ENCODE assay signal across 10 cellular contexts in the genomic region with DNA sequence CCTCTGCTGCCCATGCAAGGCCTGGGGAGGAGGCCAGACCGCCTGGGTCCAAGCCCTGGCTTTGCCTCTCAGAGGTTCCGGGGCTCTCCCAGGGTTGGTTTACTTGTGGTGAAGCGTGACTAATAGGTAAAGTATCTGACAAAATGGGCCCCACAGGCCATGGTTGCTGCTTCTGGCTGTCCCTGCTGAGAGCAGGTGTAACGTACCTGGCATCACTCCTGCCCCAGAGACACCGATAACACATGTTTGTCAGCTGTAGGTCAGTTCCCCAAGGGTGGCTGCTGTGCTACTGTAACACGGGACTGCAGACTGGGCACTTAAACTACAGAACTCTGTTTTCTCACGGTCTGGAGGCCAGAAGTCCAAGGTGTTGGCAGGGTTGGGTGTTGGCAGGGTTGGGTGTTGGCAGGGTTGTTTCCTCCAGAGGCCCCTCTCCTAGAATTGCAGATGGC. TPM values are rescaled to one million over a fixed set of nuclear protein-coding genes. Genes with fewer than 3 reads are reported as not detected.
A peak's percentile ranks its signal among the peaks of the same experiment; 100 is the strongest.
DNase-seq lines count a peak whose midpoint lies in the region; ATAC-seq and TF ChIP-seq lines count a peak whose summit lies in the region.
"Had no signal": no experiment of that assay in that cellular context is flagged by ENCODE, and none has a peak within 500 bp of the region (broad histone marks: within the 10 kb centered on the region; RNA-seq: fewer than 3 reads in every experiment).

No MANE protein-coding gene starts in this region.

- DNase-seq in NCI-H2171 treated with DMSO at 0.1 percent for 48 hours (lab: John Stamatoyannopoulos, UW) (peak; percentile 51), NCI-H2171 (lab: John Stamatoyannopoulos, UW) (no peak), NCI-H226 (peak; percentile 85), colonic mucosa (peak; percentile 79), GM19240 (ENCODE audit: insufficient read length, low spot score) (no peak)
- DNase-seq in CD4-positive, alpha-beta memory T cell, result no peak
- no peak for DNase-seq in CD8-positive, alpha-beta memory T cell
- DNase-seq: activated naive CD8-positive, alpha-beta T cell treated with anti-CD3 and anti-CD28 coated beads, Interleukin-2, amount 10 ng/mL, durations not matched to agents 7 days and 5 days had no signal

- peaks cover 6% of the 10 kb centered on the region for H3K9me3 Mint-ChIP-seq in stimulated activated memory B cell treated with anti-CD40 and anti-IgM and Interleukin-4, amounts not matched to agents 10 μg/mL and 1 μg/mL and 100 μg/mL, for 72 hours
- H3K9me3 Mint-ChIP-seq in CD4-positive, alpha-beta memory T cell, result no peaks in the 10 kb centered on the region
- H3K9me3 Mint-ChIP-seq in CD8-positive, alpha-beta memory T cell, result no peaks in the 10 kb centered on the region
- H3K9me3 Mint-ChIP-seq: activated naive CD8-positive, alpha-beta T cell treated with anti-CD3 and anti-CD28 coated beads, Interleukin-2, amount 10 ng/mL, durations not matched to agents 7 days and 5 days; neural crest cell had no signal

- POLR2A ChIA-PET in CD4-positive, alpha-beta memory T cell (lab: Charles Lee; ENCODE audit: partially characterized antibody), result no interaction called here
- POLR2A ChIA-PET in CD8-positive, alpha-beta memory T cell (lab: Charles Lee), result no interaction called here

- H3K27ac Mint-ChIP-seq in stimulated activated memory B cell treated with anti-CD40 and anti-IgM and Interleukin-4, amounts not matched to agents 10 μg/mL and 1 μg/mL and 100 μg/mL, for 72 hours, result peak overlapping the region; percentile 77
- H3K27ac Mint-ChIP-seq in CD4-positive, alpha-beta memory T cell, result no peak overlapping the region
- H3K27ac Mint-ChIP-seq in CD8-positive, alpha-beta memory T cell, result no peak overlapping the region
- H3K27ac Mint-ChIP-seq: activated naive CD8-positive, alpha-beta T cell treated with anti-CD3 and anti-CD28 coated beads, Interleukin-2, amount 10 ng/mL, durations not matched to agents 7 days and 5 days had no signal

- H3K9ac ChIP-seq in colonic mucosa (ENCODE audit: low read depth in 2 of 2, low read length in 2 of 2), result peak overlapping the region in 1 of 2 donors; percentile 49

- H3K36me3 Mint-ChIP-seq in stimulated activated memory B cell treated with anti-CD40 and anti-IgM and Interleukin-4, amounts not matched to agents 10 μg/mL and 1 μg/mL and 100 μg/mL, for 72 hours, result peaks cover 10% of the 10 kb centered on the region
- peaks cover 12 to 16% of the 10 kb centered on the region in 2 donors for H3K36me3 Mint-ChIP-seq in CD4-positive, alpha-beta memory T cell
- peaks cover 0 to 23% (median 3%) of the 10 kb centered on the region in 3 donors for H3K36me3 Mint-ChIP-seq in CD8-positive, alpha-beta memory T cell

- no peaks in the 10 kb centered on the region for H3K36me3 ChIP-seq in colonic mucosa
- H3K36me3 ChIP-seq in CD4-positive, alpha-beta memory T cell (ENCODE audit: insufficient read depth, low read length), result peaks cover 17% of the 10 kb centered on the region
- peaks cover 4% of the 10 kb centered on the region for H3K36me3 ChIP-seq in CD8-positive, alpha-beta memory T cell (ENCODE audit: insufficient read depth, low read length)

- peaks cover 15% of the 10 kb centered on the region for H3K4me1 ChIP-seq in colonic mucosa
- peaks cover 4% of the 10 kb centered on the region for H3K4me1 ChIP-seq in CD4-positive, alpha-beta memory T cell (ENCODE audit: insufficient read depth, low read length)
- H3K4me1 ChIP-seq in CD8-positive, alpha-beta memory T cell (ENCODE audit: insufficient read depth, low read length), result peaks cover 3% of the 10 kb centered on the region

- peaks cover 66% of the 10 kb centered on the region for H3K4me1 Mint-ChIP-seq in stimulated activated memory B cell treated with anti-CD40 and anti-IgM and Interleukin-4, amounts not matched to agents 10 μg/mL and 1 μg/mL and 100 μg/mL, for 72 hours
- peaks cover 4 to 18% (median 5%) of the 10 kb centered on the region in 4 donors for H3K4me1 Mint-ChIP-seq in CD4-positive, alpha-beta memory T cell
- peaks cover 5 to 16% (median 7%) of the 10 kb centered on the region in 3 donors for H3K4me1 Mint-ChIP-seq in CD8-positive, alpha-beta memory T cell

- H3K4me3 ChIP-seq in colonic mucosa, result no peak overlapping the region
- H3K4me3 ChIP-seq in CD4-positive, alpha-beta memory T cell (ENCODE audit: low read length in 2 of 2), result no peak overlapping the region
- no peak overlapping the region for H3K4me3 ChIP-seq in CD8-positive, alpha-beta memory T cell (ENCODE audit: low read length)

- CTCF ChIA-PET in CD4-positive, alpha-beta memory T cell (lab: Charles Lee; ENCODE audit: partially characterized antibody), result no interaction called here
- CTCF ChIA-PET in CD8-positive, alpha-beta memory T cell (lab: Charles Lee), result interaction anchor here (0.9 to 1.1 kb wide), 2 partner anchors 21 to 144 kb away, joined by 3 read pairs; no protein-coding TSS in a partner anchor

- H3K27me3 Mint-ChIP-seq in stimulated activated memory B cell treated with anti-CD40 and anti-IgM and Interleukin-4, amounts not matched to agents 10 μg/mL and 1 μg/mL and 100 μg/mL, for 72 hours, result no peaks in the 10 kb centered on the region
- H3K27me3 Mint-ChIP-seq in CD4-positive, alpha-beta memory T cell, result no peaks in the 10 kb centered on the region
- H3K27me3 Mint-ChIP-seq in CD8-positive, alpha-beta memory T cell, result no peaks in the 10 kb centered on the region
- H3K27me3 Mint-ChIP-seq: activated naive CD8-positive, alpha-beta T cell treated with anti-CD3 and anti-CD28 coated beads, Interleukin-2, amount 10 ng/mL, durations not matched to agents 7 days and 5 days had no signal

- no peak for TF ChIP-seq CTCF in colonic mucosa (IDR thresholded peaks at IDR 0.05)

- H3K27me3 ChIP-seq in colonic mucosa, result no peaks in the 10 kb centered on the region
- no peaks in the 10 kb centered on the region for H3K27me3 ChIP-seq in CD4-positive, alpha-beta memory T cell (ENCODE audit: insufficient read depth, low read length)
- no peaks in the 10 kb centered on the region for H3K27me3 ChIP-seq in CD8-positive, alpha-beta memory T cell (ENCODE audit: insufficient read depth, low read length, poor library complexity, severe bottlenecking)

- peak overlapping the region; percentile 77 for H3K27ac ChIP-seq in colonic mucosa
- H3K27ac ChIP-seq in CD4-positive, alpha-beta memory T cell (ENCODE audit: low read depth, low read length), result no peak overlapping the region
- H3K27ac ChIP-seq in CD8-positive, alpha-beta memory T cell (ENCODE audit: low read depth, low read length), result no peak overlapping the region

- ATAC-seq in stimulated activated memory B cell treated with anti-CD40 and anti-IgM and Interleukin-4, amounts not matched to agents 10 μg/mL and 1 μg/mL and 100 μg/mL, for 72 hours, result peak; percentile 60

- no peak overlapping the region for H3K4me3 Mint-ChIP-seq in stimulated activated memory B cell treated with anti-CD40 and anti-IgM and Interleukin-4, amounts not matched to agents 10 μg/mL and 1 μg/mL and 100 μg/mL, for 72 hours
- no peak overlapping the region for H3K4me3 Mint-ChIP-seq in CD4-positive, alpha-beta memory T cell
- no peak overlapping the region for H3K4me3 Mint-ChIP-seq in CD8-positive, alpha-beta memory T cell
- H3K4me3 Mint-ChIP-seq: activated naive CD8-positive, alpha-beta T cell treated with anti-CD3 and anti-CD28 coated beads, Interleukin-2, amount 10 ng/mL, durations not matched to agents 7 days and 5 days; neural crest cell had no signal

- intact Hi-C loops in colonic mucosa (cut with DNase I), result no loop called here
- intact Hi-C loops in CD4-positive, alpha-beta memory T cell (cut with micrococcal nuclease), result no loop called here

- H3K9me3 ChIP-seq in colonic mucosa, result no peaks in the 10 kb centered on the region
- no peaks in the 10 kb centered on the region for H3K9me3 ChIP-seq in CD4-positive, alpha-beta memory T cell (ENCODE audit: control insufficient read depth in 1 of 2, low read length in 2 of 2)
- H3K9me3 ChIP-seq in CD8-positive, alpha-beta memory T cell (ENCODE audit: low read length), result no peaks in the 10 kb centered on the region

RNA-seq across cellular contexts. Expression of gene ODC1, which starts 34.1 kb away (rescaled TPM):
- total RNA-seq in colonic mucosa, result 100 to 1,000 TPM in 1 of 2 donors, 10 to 100 TPM in 1; 45.8 to 107 TPM
- total RNA-seq in CD4-positive, alpha-beta memory T cell, result 10 to 100 TPM; 32.5 to 35.4 TPM
- polyA plus RNA-seq in CD4-positive, alpha-beta memory T cell, result 10 to 100 TPM; 54.3 to 63.5 TPM
- 100 to 1,000 TPM; 565 to 566 TPM for total RNA-seq in CD8-positive, alpha-beta memory T cell
- polyA plus RNA-seq in CD8-positive, alpha-beta memory T cell, result 57.1 TPM

Comparison
In these comparisons a context has a peak if more than half of its experiments do, and no peak if none do; other contexts are left out.
1. DNase-seq: peak in NCI-H2171 treated with DMSO at 0.1 percent for 48 hours (single experiment), NCI-H226 (single experiment) and colonic mucosa (single experiment); none in NCI-H2171 (single experiment), CD4-positive, alpha-beta memory T cell (0 of 5), GM19240 (single experiment) and CD8-positive, alpha-beta memory T cell (0 of 5).
2. RNA of gene ODC1, which starts 34.1 kb away (total RNA-seq): 565 to 566 TPM in CD8-positive, alpha-beta memory T cell; 45.8 to 107 TPM in colonic mucosa and 32.5 to 35.4 TPM in CD4-positive, alpha-beta memory T cell; every median in the first group is over 4 times any median in the second.